In the genomic region with DNA sequence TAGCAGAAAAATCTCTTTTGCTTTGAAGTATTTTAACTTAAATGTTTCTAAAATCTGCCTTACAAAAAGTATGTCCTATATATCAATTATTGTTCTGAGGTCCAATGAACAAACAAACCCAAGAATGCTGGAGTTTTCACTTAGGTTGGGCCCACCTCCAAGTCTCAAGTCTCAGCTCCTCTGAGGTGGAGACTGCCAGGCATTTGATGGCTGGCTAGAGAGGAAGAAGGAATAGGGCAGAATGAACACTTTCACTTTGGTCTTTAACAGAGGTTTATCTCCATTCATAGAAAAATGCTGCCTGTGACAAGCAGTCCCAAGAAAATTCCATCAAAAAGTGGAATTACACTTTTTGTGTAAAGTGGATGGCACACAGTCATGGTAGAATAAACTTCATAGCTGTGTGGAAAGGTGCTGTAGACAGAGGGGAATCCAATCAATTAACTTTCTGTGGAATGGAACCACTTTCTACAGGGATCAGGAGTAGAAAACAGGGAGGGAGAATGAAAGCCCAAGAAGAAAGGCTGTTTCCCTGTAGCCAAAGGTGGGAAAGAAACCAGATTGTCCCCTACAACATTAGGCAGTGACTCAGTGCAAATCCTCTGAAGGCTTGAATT, we compare ENCODE assay signal across 12 cellular contexts.
DNase-seq lines count a peak whose midpoint lies in the region; ATAC-seq and TF ChIP-seq lines count a peak whose summit lies in the region.
"Had no signal": no experiment of that assay in that cellular context is flagged by ENCODE, and none has a peak within 500 bp of the region (broad histone marks: within the 10 kb centered on the region; RNA-seq: fewer than 3 reads in every experiment).

No MANE protein-coding gene starts in this region.

- no peak for TF ChIP-seq CTCF in GM23338 (conservative IDR thresholded peaks at IDR 0.05; ENCODE audit: low read depth in 2 of 2)
- TF ChIP-seq CTCF in RWPE2 (IDR thresholded peaks at IDR 0.05; ENCODE audit: poor library complexity, severe bottlenecking): no peak
- TF ChIP-seq CTCF in fibroblast of lung (conservative IDR thresholded peaks at IDR 0.05 in 1 of 2, IDR thresholded peaks at IDR 0.05 in 1 of 2; ENCODE audit: low read depth in 1 of 2, low read length in 2 of 2): no peak
- no peak for TF ChIP-seq CTCF in CD4-positive, alpha-beta T cell (IDR thresholded peaks at IDR 0.05)

- no peaks in the 10 kb centered on the region for H3K9me3 ChIP-seq in RWPE2 (ENCODE audit: severe bottlenecking)
- no peaks in the 10 kb centered on the region for H3K9me3 ChIP-seq in fibroblast of lung (ENCODE audit: control insufficient read depth, insufficient read depth, low read depth, low read length)
- H3K9me3 ChIP-seq in CD4-positive, alpha-beta T cell (ENCODE audit: control insufficient read depth, low read length): no peaks in the 10 kb centered on the region

- H3K4me2 ChIP-seq in GM23338 (no peak overlapping the region), fibroblast of lung (ENCODE audit: extremely low read depth, insufficient read depth, low read length) (peak overlapping the region; percentile 61)

- CTCF ChIA-PET in CD4-positive, alpha-beta T cell (lab: Charles Lee): no interaction called here

- no peak overlapping the region for H3K9ac ChIP-seq in fibroblast of lung (ENCODE audit: insufficient read depth, low read length)

- H3K4me3 ChIP-seq in ACC112 (ENCODE audit: low read depth, low read length): peak overlapping the region; percentile 54
- no peak overlapping the region for H3K4me3 ChIP-seq in GM23338
- no peak overlapping the region for H3K4me3 ChIP-seq in RWPE2 (ENCODE audit: severe bottlenecking)
- H3K4me3 ChIP-seq in fibroblast of lung (replicated peaks in 1 of 4; ENCODE audit: control extremely low read depth in 1 of 4, insufficient read depth in 1 of 4, low read depth in 3 of 4, low read length in 4 of 4): peak overlapping the region in 1 of 4 experiments; percentile 27

- no peak for DNase-seq in GM23338 (ENCODE audit: low spot score)
- no peak for DNase-seq in RWPE2 (ENCODE audit: low spot score)
- peak; percentile 28 to 41 for DNase-seq in fibroblast of lung (ENCODE audit: low read depth in 2 of 2)
- no peak for DNase-seq in dedifferentiated amniotic fluid mesenchymal stem cell (ENCODE audit: extremely low spot score)
- DNase-seq in CD4-positive, alpha-beta T cell: no peak
- DNase-seq in iPS-NIHi7 (ENCODE audit: extremely low spot score): no peak
- DNase-seq in stimulated activated CD4-positive, alpha-beta T cell treated with anti-CD3 and anti-CD28 coated beads, Interleukin-4, amount 100 ng/mL, for 24 hours: no peak
- DNase-seq: activated T-cell treated with anti-CD3 and anti-CD28 coated beads, Interleukin-2, amount 50 U/mL, for 48 hours; GOT3; NCI-H187 treated with DMSO at 0.1 percent for 48 hours had no signal

- H3K27me3 ChIP-seq in ACC112 (ENCODE audit: insufficient read depth, low read length) (no peaks in the 10 kb centered on the region), GM23338 (ENCODE audit: insufficient read depth) (no peaks in the 10 kb centered on the region), RWPE2 (ENCODE audit: insufficient read depth, poor library complexity, severe bottlenecking) (no peaks in the 10 kb centered on the region), fibroblast of lung (ENCODE audit: control insufficient read depth, insufficient read depth, low read length) (no peaks in the 10 kb centered on the region)
- H3K27me3 ChIP-seq in CD4-positive, alpha-beta T cell (ENCODE audit: control insufficient read depth, insufficient read depth, low read length): no peaks in the 10 kb centered on the region

- H2AFZ ChIP-seq in ACC112 (ENCODE audit: low read length, unreplicated experiment) (peak overlapping the region; percentile 88), GM23338 (peak overlapping the region; percentile 12; the same call in 1 of the 2 replicates), fibroblast of lung (ENCODE audit: low read length) (peak overlapping the region; percentile 28)

- H3K36me3 ChIP-seq in ACC112 (ENCODE audit: insufficient read depth, low read length) (no peaks in the 10 kb centered on the region), GM23338 (ENCODE audit: insufficient read depth) (no peaks in the 10 kb centered on the region), RWPE2 (ENCODE audit: low read depth) (no peaks in the 10 kb centered on the region), fibroblast of lung (ENCODE audit: control insufficient read depth, insufficient read depth, low read length) (no peaks in the 10 kb centered on the region)

- H4K20me1 ChIP-seq in GM23338 (replicated peaks; ENCODE audit: insufficient read depth) (no peaks in the 10 kb centered on the region), fibroblast of lung (ENCODE audit: control insufficient read depth, extremely low read depth, insufficient read depth, low read length) (no peaks in the 10 kb centered on the region)

- H3K9me2 ChIP-seq in GM23338 (ENCODE audit: insufficient read depth): peaks cover 15% of the 10 kb centered on the region; the same call in 1 of the 2 replicates

- H3K9me3 Mint-ChIP-seq in GM23338: no peaks in the 10 kb centered on the region
- H3K9me3 Mint-ChIP-seq in CD4-positive, alpha-beta T cell: no peaks in the 10 kb centered on the region
- H3K9me3 Mint-ChIP-seq: brain had no signal

- H3K27me3 Mint-ChIP-seq in GM23338 (ENCODE audit: insufficient read depth, low read depth, poor library complexity): no peaks in the 10 kb centered on the region
- H3K27me3 Mint-ChIP-seq in CD4-positive, alpha-beta T cell: no peaks in the 10 kb centered on the region

- H3K27ac ChIP-seq in ACC112 (ENCODE audit: low read depth, low read length) (peak overlapping the region; percentile 46), GM23338 (ENCODE audit: low read depth) (no peak overlapping the region), RWPE2 (ENCODE audit: poor library complexity, severe bottlenecking) (peak overlapping the region; percentile 42), fibroblast of lung (ENCODE audit: insufficient read depth, low read length) (peak overlapping the region; percentile 2)
- no peak overlapping the region for H3K27ac ChIP-seq in CD4-positive, alpha-beta T cell (ENCODE audit: low read depth, low read length)

- no peaks in the 10 kb centered on the region for H3F3A ChIP-seq in GM23338 (replicated peaks; ENCODE audit: low read depth)

- peaks cover 15% of the 10 kb centered on the region for H3K4me1 ChIP-seq in ACC112 (ENCODE audit: control insufficient read depth, insufficient read depth, low read length, unreplicated experiment)
- peaks cover 3% of the 10 kb centered on the region for H3K4me1 ChIP-seq in GM23338 (ENCODE audit: insufficient read depth)
- peaks cover 33% of the 10 kb centered on the region for H3K4me1 ChIP-seq in RWPE2 (ENCODE audit: insufficient read depth, poor library complexity, severe bottlenecking)
- peaks cover 4% of the 10 kb centered on the region for H3K4me1 ChIP-seq in fibroblast of lung (ENCODE audit: control insufficient read depth, extremely low read depth, insufficient read depth, low read length)

- H3K27ac Mint-ChIP-seq in GM23338: no peak overlapping the region
- H3K27ac Mint-ChIP-seq in CD4-positive, alpha-beta T cell: no peak overlapping the region

- intact Hi-C loops in CD4-positive, alpha-beta T cell (cut with DNase I, micrococcal nuclease): no loop called here

- peaks cover 23% of the 10 kb centered on the region for H3K4me1 Mint-ChIP-seq in GM23338
- H3K4me1 Mint-ChIP-seq in CD4-positive, alpha-beta T cell (ENCODE audit: low read depth): peaks cover 6% of the 10 kb centered on the region

- H3K79me2 ChIP-seq in ACC112 (ENCODE audit: control insufficient read depth, insufficient read depth, low read length, unreplicated experiment): no peaks in the 10 kb centered on the region
- no peaks in the 10 kb centered on the region for H3K79me2 ChIP-seq in GM23338 (replicated peaks; ENCODE audit: insufficient read depth)
- no peaks in the 10 kb centered on the region for H3K79me2 ChIP-seq in fibroblast of lung (ENCODE audit: control insufficient read depth, insufficient read depth, low read length)

- H3K4me3 Mint-ChIP-seq in GM23338: no peak overlapping the region
- no peak overlapping the region for H3K4me3 Mint-ChIP-seq in CD4-positive, alpha-beta T cell
- H3K4me3 Mint-ChIP-seq: brain had no signal

- ATAC-seq in GM23338 (no peak), RWPE2 (ENCODE audit: low read depth) (no peak)
- ATAC-seq in CD4-positive, alpha-beta T cell (ENCODE audit: poor library complexity): no peak

- H3K36me3 Mint-ChIP-seq in GM23338 (ENCODE audit: low read depth): no peaks in the 10 kb centered on the region
- H3K36me3 Mint-ChIP-seq in CD4-positive, alpha-beta T cell (ENCODE audit: low read depth): no peaks in the 10 kb centered on the region
- H3K36me3 Mint-ChIP-seq: brain had no signal

- POLR2A ChIA-PET in CD4-positive, alpha-beta T cell (lab: Charles Lee): no interaction called here

TF ChIP-seq in GM23338, 12 proteins besides CTCF, POLR2A, EP300 and RAD21 (continues in another document):
- TF ChIP-seq CREB1 (CRISPR knock-in tag; IDR thresholded peaks at IDR 0.05; ENCODE audit: low read depth): no peak

Comparison
In these comparisons a context has a peak if more than half of its experiments do, and no peak if none do; other contexts are left out.
1. H2AFZ ChIP-seq: peak in every context shown above with its lines; median percentile 88 in ACC112; 28 in fibroblast of lung; 12 in GM23338.
2. H3K27ac ChIP-seq: peak in ACC112 (single experiment), RWPE2 (single experiment) and fibroblast of lung (single experiment); none in GM23338 (single experiment) and CD4-positive, alpha-beta T cell (single experiment).
3. DNase-seq: peak in fibroblast of lung (2 of 2); none in GM23338 (single experiment), RWPE2 (single experiment), dedifferentiated amniotic fluid mesenchymal stem cell (single experiment), CD4-positive, alpha-beta T cell (0 of 10), iPS-NIHi7 (single experiment) and stimulated activated CD4-positive, alpha-beta T cell treated with anti-CD3 and anti-CD28 coated beads, Interleukin-4, amount 100 ng/mL, for 24 hours (single experiment).